In the genomic region with DNA sequence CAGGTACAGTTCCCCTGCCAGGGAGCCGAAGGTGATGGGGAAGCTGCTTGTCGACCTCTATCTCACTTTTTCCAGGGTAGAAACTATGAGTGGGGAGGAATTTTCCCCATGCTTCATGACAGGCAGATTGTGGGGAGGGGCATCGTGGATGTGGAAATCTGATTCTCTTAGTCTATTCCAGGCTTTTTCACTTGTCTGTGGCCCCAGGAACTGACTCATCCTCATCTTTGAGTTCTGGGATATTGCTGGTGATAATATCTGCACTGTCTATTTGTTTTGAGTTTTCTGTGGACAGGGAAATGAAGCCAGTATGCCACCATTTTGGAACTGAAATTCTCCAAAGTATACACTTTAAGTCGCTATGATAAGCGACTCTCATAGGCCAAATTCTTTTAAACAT, we compare ENCODE assay signal across 25 cellular contexts. TPM values are rescaled to one million over a fixed set of nuclear protein-coding genes. Genes with fewer than 3 reads are reported as not detected.
DNase-seq lines count a peak whose midpoint lies in the region; ATAC-seq and TF ChIP-seq lines count a peak whose summit lies in the region.
"Had no signal": no experiment of that assay in that cellular context is flagged by ENCODE, and none has a peak within 500 bp of the region (broad histone marks: within the 10 kb centered on the region; RNA-seq: fewer than 3 reads in every experiment).

No MANE protein-coding gene starts in this region.

- no peak for TF ChIP-seq CTCF in PC-3 (conservative IDR thresholded peaks at IDR 0.05; ENCODE audit: low read depth, low read length)
- no peak for TF ChIP-seq CTCF in chondrocyte (IDR thresholded peaks at IDR 0.05)

- no peaks in the 10 kb centered on the region for H4K20me1 ChIP-seq in PC-3 (ENCODE audit: low read length)

- peak overlapping the region; percentile 87 for H3K27ac ChIP-seq in PC-3 (ENCODE audit: low read length)
- H3K27ac ChIP-seq: colonic mucosa, KMS-11, ovary had no signal

- H3K4me3 ChIP-seq in PC-3 (ENCODE audit: low read length), result no peak overlapping the region
- H3K4me3 ChIP-seq: colonic mucosa, ovary had no signal

- H3K36me3 ChIP-seq in PC-3 (ENCODE audit: low read depth, low read length), result no peaks in the 10 kb centered on the region
- H3K36me3 ChIP-seq: colonic mucosa, ovary had no signal

- 0 out of 2 replicates have a peak, but pooled peaks cover 3% of the 10 kb centered on the region for H3K9me3 ChIP-seq in PC-3 (ENCODE audit: low read length)
- H3K9me3 ChIP-seq: colonic mucosa, ovary had no signal

- no peaks in the 10 kb centered on the region for H3F3A ChIP-seq in PC-3 (ENCODE audit: low read length, unreplicated experiment)

- peak overlapping the region; percentile 76 for H3K27ac Mint-ChIP-seq in chondrocyte (ENCODE audit: unreplicated experiment)
- H3K27ac Mint-ChIP-seq: activated naive CD4-positive, alpha-beta T cell treated with anti-CD3 and anti-CD28 coated beads for 36 hours; CD4-positive, CD25-positive, alpha-beta regulatory T cell; memory B cell had no signal

- H3K4me2 ChIP-seq in PC-3 (ENCODE audit: low read length), result peak overlapping the region; percentile 37
- H3K4me2 ChIP-seq: KMS-11 had no signal

- no peak overlapping the region for H3K4me3 Mint-ChIP-seq in chondrocyte (ENCODE audit: unreplicated experiment)
- H3K4me3 Mint-ChIP-seq: activated naive CD4-positive, alpha-beta T cell treated with anti-CD3 and anti-CD28 coated beads for 36 hours; CD4-positive, CD25-positive, alpha-beta regulatory T cell; memory B cell had no signal

- peaks cover 7% of the 10 kb centered on the region for H3K36me3 Mint-ChIP-seq in chondrocyte (ENCODE audit: low read depth)

- CTCF ChIA-PET in PC-3 (lab: Charles Lee), result interaction anchor here (1.3 kb wide), 1 partner anchor 33 kb away, joined by 4 read pairs; no protein-coding TSS in a partner anchor

- H3K9me2 ChIP-seq in PC-3 (replicated peaks; ENCODE audit: low read length), result no peaks in the 10 kb centered on the region

- H3K4me1 ChIP-seq in PC-3 (ENCODE audit: insufficient read depth, low read length), result peaks cover 20% of the 10 kb centered on the region
- H3K4me1 ChIP-seq: colonic mucosa had no signal

- no TSS peak for BruUV-seq in PC-3 (replicated peaks; lab: Mats Ljungman, UMichigan)

- H3K27me3 ChIP-seq in PC-3 (ENCODE audit: low read length), result no peaks in the 10 kb centered on the region
- H3K27me3 ChIP-seq: colonic mucosa, ovary had no signal

- no peaks in the 10 kb centered on the region for H3K79me2 ChIP-seq in PC-3 (ENCODE audit: low read length)

- H3K9ac ChIP-seq in PC-3 (ENCODE audit: low read length), result peak overlapping the region; percentile 36
- H3K9ac ChIP-seq: KMS-11 had no signal

- POLR2A ChIA-PET in PC-3 (lab: Charles Lee; ENCODE audit: unreplicated experiment), result no interaction called here

- intact Hi-C loops in PC-3 (cut with micrococcal nuclease), result no loop called here

- ATAC-seq in PC-3, result peak; percentile 54

- peaks cover 32% of the 10 kb centered on the region for H3K9me3 Mint-ChIP-seq in chondrocyte (ENCODE audit: low read depth)

- peak; percentile 31 for DNase-seq in EL
- DNase-seq in PC-3, result peak; percentile 57
- DNase-seq in chondrocyte (ENCODE audit: low spot score), result no peak
- DNase-seq in non-pigmented ciliary epithelial cell (ENCODE audit: low read depth), result peak; percentile 28
- DNase-seq in NCI-H187 treated with DMSO at 0.1 percent for 48 hours (lab: John Stamatoyannopoulos, UW), result no peak
- no peak for DNase-seq in ureter (ENCODE audit: low spot score)
- no peak for DNase-seq in NCI-H446 treated with DMSO at 0.1 percent for 48 hours (lab: John Stamatoyannopoulos, UW)
- DNase-seq in DMS153 (lab: John Stamatoyannopoulos, UW), result no peak
- DNase-seq: activated CD4-positive, alpha-beta T cell treated with anti-CD3 and anti-CD28 coated beads for 1 hour; activated naive CD4-positive, alpha-beta T cell treated with anti-CD3 and anti-CD28 coated beads for 36 hours; activated T-cell treated with anti-CD3 and anti-CD28 coated beads, Interleukin-2, amount 50 U/mL, for 48 hours; CD4-positive, CD25-positive, alpha-beta regulatory T cell; colonic mucosa; hippocampal formation; kidney; NCI-H1092 treated with DMSO at 0.1 percent for 48 hours; NCI-H2081 treated with DMSO at 0.1 percent for 48 hours; NCI-H510A treated with DMSO at 0.1 percent for 48 hours; NK-92 treated with Interleukin-12 subunit alpha and Interleukin-12 subunit beta, amount 100 ng/mL, for 24 hours; ovary; right cardiac atrium; substantia nigra had no signal

- no peak overlapping the region for H2AFZ ChIP-seq in PC-3 (ENCODE audit: low read length)

- H3K27me3 Mint-ChIP-seq in chondrocyte (ENCODE audit: low read depth), result no peaks in the 10 kb centered on the region

- H3K4me1 Mint-ChIP-seq in chondrocyte (ENCODE audit: low read depth), result peaks cover 24% of the 10 kb centered on the region
- H3K4me1 Mint-ChIP-seq: CD4-positive, CD25-positive, alpha-beta regulatory T cell; memory B cell had no signal

RNA-seq across cellular contexts. Expression of a gene that starts 7.6 kb away (rescaled TPM):
- total RNA-seq in PC-3 (2014; rRNA removed), result 7.1 and 8.7 TPM in 2 replicates
- total RNA-seq in chondrocyte, result 1.0 to 1.9 TPM (median 1.7 TPM) in 3 replicates
- 13.9 TPM for total RNA-seq in ureter
- total RNA-seq: H4 had no signal

Comparison
In these comparisons a context has a peak if more than half of its experiments do, and no peak if none do; other contexts are left out.
1. DNase-seq: peak in EL (single experiment), PC-3 (single experiment) and non-pigmented ciliary epithelial cell (single experiment); none in chondrocyte (single experiment), NCI-H187 treated with DMSO at 0.1 percent for 48 hours (single experiment), ureter (single experiment), NCI-H446 treated with DMSO at 0.1 percent for 48 hours (single experiment) and DMS153 (single experiment).